16 cellular contexts compared by ENCODE assay signal in genomic region chr13:49586717-49587116, GRCh38.
DNase-seq lines count a peak whose midpoint lies in the region; ATAC-seq and TF ChIP-seq lines count a peak whose summit lies in the region.
"Had no signal": no experiment of that assay in that cellular context is flagged by ENCODE, and none has a peak within 500 bp of the region (broad histone marks: within the 10 kb centered on the region; RNA-seq: fewer than 3 reads in every experiment).

No MANE protein-coding gene starts in this region.

- peaks cover 27% of the 10 kb centered on the region for H3K4me1 ChIP-seq in RWPE2 (ENCODE audit: insufficient read depth, poor library complexity, severe bottlenecking)
- H3K4me1 ChIP-seq in neuron (ENCODE audit: insufficient read depth, low read length), result peaks cover 18% of the 10 kb centered on the region

- H3K27me3 Mint-ChIP-seq in T-helper 1 cell treated with Interleukin-12 subunit alpha and Interleukin-12 subunit beta and Interleukin-4 antibody, amounts not matched to agents 30 μg/mL and 1 μg/mL, for 36 hours (ENCODE audit: low read depth), result no peaks in the 10 kb centered on the region

- CTCF ChIA-PET in GM10248 (lab: Yijun Ruan, JAX), result interaction anchor here (1.0 to 4.1 kb wide), 5 partner anchors 8 to 143 kb away, joined by 3 to 17 read pairs (median 4); partner anchors contain the start of gene CAB39L

- H3K9me3 ChIP-seq in RWPE2 (ENCODE audit: severe bottlenecking), result no peaks in the 10 kb centered on the region
- H3K9me3 ChIP-seq in neuron (ENCODE audit: low read length), result no peaks in the 10 kb centered on the region
- H3K9me3 ChIP-seq: heart left ventricle, tibial artery had no signal

- peak overlapping the region; percentile 91 for H2AFZ ChIP-seq in neuron (ENCODE audit: low read depth, low read length)

- TF ChIP-seq CTCF in RWPE2 (IDR thresholded peaks at IDR 0.05; ENCODE audit: poor library complexity, severe bottlenecking) (no peak), GM10248 (IDR thresholded peaks at IDR 0.05; ENCODE audit: control extremely low read depth, extremely low read depth, low read depth, missing control alignments) (no peak)

- H3K4me3 ChIP-seq in RWPE2 (ENCODE audit: severe bottlenecking) (no peak overlapping the region), neuron (ENCODE audit: low read length) (no peak overlapping the region)

- no peak for DNase-seq in T-helper 1 cell
- DNase-seq in RWPE2 (ENCODE audit: low spot score), result no peak
- DNase-seq in epithelial cell of prostate (ENCODE audit: low read depth, low spot score), result no peak
- no peak for DNase-seq in GM10248 (ENCODE audit: extremely low spot score)
- no peak for DNase-seq in NCI-H524 (lab: John Stamatoyannopoulos, UW)
- DNase-seq: ACHN; activated CD4-positive, CD25-positive, alpha-beta regulatory T cell; DMS79 treated with DMSO at 0.1 percent for 48 hours; heart left ventricle; Kasumi-1; NCI-H2227 treated with DMSO at 0.1 percent for 48 hours; right cardiac atrium; tibial artery had no signal

- POLR2A ChIA-PET in GM10248 (lab: Yijun Ruan, JAX), result no interaction called here

- peaks cover 7% of the 10 kb centered on the region for H3K36me3 Mint-ChIP-seq in T-helper 1 cell treated with Interleukin-12 subunit alpha and Interleukin-12 subunit beta and Interleukin-4 antibody, amounts not matched to agents 30 μg/mL and 1 μg/mL, for 36 hours (ENCODE audit: low read depth)

- peak overlapping the region; percentile 68 for H3K27ac ChIP-seq in RWPE2 (ENCODE audit: poor library complexity, severe bottlenecking)
- peak overlapping the region; percentile 93 for H3K27ac ChIP-seq in epithelial cell of prostate

- peak overlapping the region; percentile 79 for H3K4me3 Mint-ChIP-seq in T-helper 1 cell treated with Interleukin-12 subunit alpha and Interleukin-12 subunit beta and Interleukin-4 antibody, amounts not matched to agents 30 μg/mL and 1 μg/mL, for 36 hours

- ATAC-seq in RWPE2 (ENCODE audit: low read depth) (no peak), HG03432 (IDR thresholded peaks at IDR 0.05; ENCODE audit: unreplicated experiment) (no peak)

- H3K4me1 Mint-ChIP-seq in T-helper 1 cell treated with Interleukin-12 subunit alpha and Interleukin-12 subunit beta and Interleukin-4 antibody, amounts not matched to agents 30 μg/mL and 1 μg/mL, for 36 hours (ENCODE audit: low read depth), result peaks cover 17% of the 10 kb centered on the region

- no peaks in the 10 kb centered on the region for H3K27me3 ChIP-seq in RWPE2 (ENCODE audit: insufficient read depth, poor library complexity, severe bottlenecking)
- H3K27me3 ChIP-seq in neuron (ENCODE audit: insufficient read depth, low read length), result no peaks in the 10 kb centered on the region
- H3K27me3 ChIP-seq: heart left ventricle, tibial artery had no signal

- H3K36me3 ChIP-seq in RWPE2 (ENCODE audit: low read depth) (no peaks in the 10 kb centered on the region), neuron (ENCODE audit: insufficient read depth, low read length) (no peaks in the 10 kb centered on the region)

- H3K9me3 Mint-ChIP-seq in T-helper 1 cell treated with Interleukin-12 subunit alpha and Interleukin-12 subunit beta and Interleukin-4 antibody, amounts not matched to agents 30 μg/mL and 1 μg/mL, for 36 hours, result no peaks in the 10 kb centered on the region

- H3K27ac Mint-ChIP-seq in T-helper 1 cell treated with Interleukin-12 subunit alpha and Interleukin-12 subunit beta and Interleukin-4 antibody, amounts not matched to agents 30 μg/mL and 1 μg/mL, for 36 hours, result peak overlapping the region; percentile 8
